Comparison of ENCODE assay signal across 9 cellular contexts in genomic region chr5:41794478-41794877, GRCh38.
DNase-seq lines count a peak whose midpoint lies in the region; ATAC-seq lines count a peak whose summit lies in the region.
"Had no signal": no experiment of that assay in that cellular context is flagged by ENCODE, and none has a peak within 500 bp of the region (broad histone marks: within the 10 kb centered on the region; RNA-seq: fewer than 3 reads in every experiment).

No MANE protein-coding gene starts in this region.

- peak overlapping the region; percentile 69 for H3K27ac ChIP-seq in epithelial cell of prostate

- ATAC-seq in HG03469 (IDR thresholded peaks at IDR 0.05; ENCODE audit: unreplicated experiment) = no peak

- DNase-seq in EL = peak; percentile 94
- DNase-seq in NCI-H748 (lab: John Stamatoyannopoulos, UW; ENCODE audit: unreplicated experiment) = peak; percentile 64
- peak; percentile 40 for DNase-seq in epithelial cell of prostate (ENCODE audit: low read depth, low spot score)
- DNase-seq in non-pigmented ciliary epithelial cell (ENCODE audit: low read depth) = peak; percentile 94
- DNase-seq in activated CD8-positive, alpha-beta memory T cell treated with anti-CD3 and anti-CD28 coated beads, Interleukin-2, amount 50 U/mL, for 4 hours = no peak
- DNase-seq in NOMO-1 treated with dmso at 0.1 percent for 144 hours (lab: John Stamatoyannopoulos, UW; ENCODE audit: unreplicated experiment) = no peak
- no peak for DNase-seq in DMS53 treated with DMSO at 0.1 percent for 48 hours (lab: John Stamatoyannopoulos, UW; ENCODE audit: unreplicated experiment)
- DNase-seq: activated effector memory CD4-positive, alpha-beta T cell treated with anti-CD3 and anti-CD28 coated beads, Interleukin-2, amount 50 U/mL, for 16 hours had no signal

Comparison
In these comparisons a context has a peak if more than half of its experiments do, and no peak if none do; other contexts are left out.
1. DNase-seq: peak in EL (single experiment), NCI-H748 (single experiment), epithelial cell of prostate (single experiment) and non-pigmented ciliary epithelial cell (single experiment); none in activated CD8-positive, alpha-beta memory T cell treated with anti-CD3 and anti-CD28 coated beads, Interleukin-2, amount 50 U/mL, for 4 hours (single experiment), NOMO-1 treated with dmso at 0.1 percent for 144 hours (single experiment) and DMS53 treated with DMSO at 0.1 percent for 48 hours (single experiment).